Comparison of ENCODE assay signal across 1 cellular context in the genomic region with DNA sequence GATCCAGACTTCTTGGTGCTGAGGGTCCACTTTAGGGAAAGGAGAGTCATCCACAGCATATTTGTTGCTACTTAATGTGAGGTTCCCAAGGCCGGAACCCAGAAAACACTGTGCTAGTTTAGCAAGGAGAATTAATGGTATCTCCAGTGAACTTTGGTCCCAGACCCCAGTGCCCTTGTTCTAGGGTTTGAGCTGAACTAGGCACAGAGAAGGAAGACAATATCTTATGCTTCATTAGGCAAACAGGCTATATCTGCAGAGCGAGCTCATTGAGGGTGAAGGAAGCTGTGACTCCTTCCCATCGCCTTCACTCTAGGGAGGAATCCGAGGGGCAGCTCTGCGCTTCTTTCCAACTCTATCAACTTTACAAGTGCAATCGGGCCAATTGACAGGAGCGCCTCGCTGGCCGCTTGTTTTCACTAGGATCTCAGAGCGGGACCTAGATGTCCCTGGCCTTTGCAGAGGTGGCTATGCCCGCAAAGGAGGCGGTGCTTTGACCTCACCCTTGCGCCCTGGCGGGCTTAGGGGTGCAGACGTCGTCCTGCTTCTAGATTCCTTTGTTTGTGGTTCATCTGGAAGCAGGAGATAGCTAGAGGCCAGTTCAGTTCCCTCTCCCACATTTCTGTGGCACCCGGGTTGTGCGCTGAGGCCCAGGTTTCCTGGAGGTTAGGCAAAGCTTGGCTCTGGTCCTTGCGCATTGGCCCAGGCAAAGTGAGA.
TF ChIP-seq lines count a peak whose summit lies in the region.

No MANE protein-coding gene starts in this region.

TF ChIP-seq in H1, 55 proteins besides CTCF, POLR2A, EP300 and RAD21 (continued from another document):
- TF ChIP-seq JUN (IDR thresholded peaks at IDR 0.05; ENCODE audit: low read depth, low read length) (no peak), JUND (IDR thresholded peaks at IDR 0.05; ENCODE audit: low read length) (no peak), SIRT6 (IDR thresholded peaks at IDR 0.05; ENCODE audit: low read length) (no peak), POU5F1 (IDR thresholded peaks at IDR 0.05; ENCODE audit: low read depth, low read length) (no peak), BACH1 (IDR thresholded peaks at IDR 0.05; ENCODE audit: low read length) (no peak), ASH2L (IDR thresholded peaks at IDR 0.05; ENCODE audit: low read length) (no peak), PHF8 (conservative IDR thresholded peaks at IDR 0.05; ENCODE audit: low read depth, low read length) (0 out of 2 replicates have a peak, but pooled peaks have one; percentile 27), KDM1A (IDR thresholded peaks at IDR 0.05; ENCODE audit: borderline replicate concordance, low read length) (no peak), SRF (IDR thresholded peaks at IDR 0.05; ENCODE audit: low read depth, low read length) (no peak), HDAC2 (IDR thresholded peaks at IDR 0.05; ENCODE audit: borderline replicate concordance in 1 of 2, low read depth in 2 of 2, low read length in 2 of 2) (no peak), SP1 (IDR thresholded peaks at IDR 0.05; ENCODE audit: low read depth, low read length) (no peak), NRF1 (IDR thresholded peaks at IDR 0.05; ENCODE audit: low read depth, low read length) (no peak), GABPA (IDR thresholded peaks at IDR 0.05; ENCODE audit: borderline replicate concordance, insufficient read depth, low read length) (no peak), CHD1 (IDR thresholded peaks at IDR 0.05; ENCODE audit: low read depth, low read length) (no peak), CTBP2 (IDR thresholded peaks at IDR 0.05; ENCODE audit: borderline replicate concordance, insufficient read depth, insufficient read length, low read length) (no peak), EGR1 (IDR thresholded peaks at IDR 0.05; ENCODE audit: borderline replicate concordance, low read depth, low read length) (no peak), HDAC6 (IDR thresholded peaks at IDR 0.05; ENCODE audit: low read depth, low read length) (no peak), SP2 (IDR thresholded peaks at IDR 0.05; ENCODE audit: low read length) (no peak), YY1 (IDR thresholded peaks at IDR 0.05; ENCODE audit: low read depth, low read length) (no peak), SP4 (IDR thresholded peaks at IDR 0.05; ENCODE audit: low read length) (no peak), BRCA1 (IDR thresholded peaks at IDR 0.05; ENCODE audit: low read depth, low read length) (no peak), CHD2 (IDR thresholded peaks at IDR 0.05; ENCODE audit: low read length) (no peak), BCL11A (IDR thresholded peaks at IDR 0.05; ENCODE audit: low read depth in 2 of 2, low read length in 2 of 2) (no peak), RXRA (IDR thresholded peaks at IDR 0.05; ENCODE audit: insufficient read depth, low read depth, low read length) (no peak), FOSL1 (IDR thresholded peaks at IDR 0.05; ENCODE audit: insufficient read depth, low read depth, low read length) (no peak), MAFK (IDR thresholded peaks at IDR 0.05; ENCODE audit: low read depth, low read length) (no peak), NANOG (IDR thresholded peaks at IDR 0.05; ENCODE audit: insufficient read depth, low read depth, low read length, poor library complexity, severe bottlenecking) (no peak), SIX5 (IDR thresholded peaks at IDR 0.05; ENCODE audit: low read depth, low read length) (no peak), RBBP5 (IDR thresholded peaks at IDR 0.05; ENCODE audit: borderline replicate concordance, low read depth, low read length) (peak; percentile 42; the same call in 1 of the 2 replicates), SAP30 (IDR thresholded peaks at IDR 0.05; ENCODE audit: insufficient read depth, insufficient replicate concordance, low read length) (no peak), SIN3A (conservative IDR thresholded peaks at IDR 0.05 in 1 of 2, IDR thresholded peaks at IDR 0.05 in 1 of 2; ENCODE audit: low read depth in 1 of 2, low read length in 2 of 2) (peak in 1 of 2 experiments; percentile 31; a peak in 1 of 4 replicates), ZNF274 (IDR thresholded peaks at IDR 0.05; ENCODE audit: borderline replicate concordance, extremely low read depth, low read length) (no peak), TCF12 (IDR thresholded peaks at IDR 0.05; ENCODE audit: low read depth, low read length) (no peak), EZH2 (IDR thresholded peaks at IDR 0.05; ENCODE audit: low read depth, low read length, severe bottlenecking) (no peak), CBX5 (IDR thresholded peaks at IDR 0.05; ENCODE audit: low read depth, low read length) (no peak), CBX8 (IDR thresholded peaks at IDR 0.05; ENCODE audit: borderline replicate concordance, low read depth, low read length) (no peak), TAF1 (IDR thresholded peaks at IDR 0.05; ENCODE audit: low read depth, low read length) (peak; percentile 41; the same call in 1 of the 2 replicates), CEBPB (IDR thresholded peaks at IDR 0.05; ENCODE audit: low read depth, low read length) (no peak)
- TF ChIP-seq, protein P1, sequence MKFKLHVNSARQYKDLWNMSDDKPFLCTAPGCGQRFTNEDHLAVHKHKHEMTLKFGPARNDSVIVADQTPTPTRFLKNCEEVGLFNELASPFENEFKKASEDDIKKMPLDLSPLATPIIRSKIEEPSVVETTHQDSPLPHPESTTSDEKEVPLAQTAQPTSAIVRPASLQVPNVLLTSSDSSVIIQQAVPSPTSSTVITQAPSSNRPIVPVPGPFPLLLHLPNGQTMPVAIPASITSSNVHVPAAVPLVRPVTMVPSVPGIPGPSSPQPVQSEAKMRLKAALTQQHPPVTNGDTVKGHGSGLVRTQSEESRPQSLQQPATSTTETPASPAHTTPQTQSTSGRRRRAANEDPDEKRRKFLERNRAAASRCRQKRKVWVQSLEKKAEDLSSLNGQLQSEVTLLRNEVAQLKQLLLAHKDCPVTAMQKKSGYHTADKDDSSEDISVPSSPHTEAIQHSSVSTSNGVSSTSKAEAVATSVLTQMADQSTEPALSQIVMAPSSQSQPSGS (IDR thresholded peaks at IDR 0.05; ENCODE audit: low read length), result no peak
- TF ChIP-seq, protein P2, sequence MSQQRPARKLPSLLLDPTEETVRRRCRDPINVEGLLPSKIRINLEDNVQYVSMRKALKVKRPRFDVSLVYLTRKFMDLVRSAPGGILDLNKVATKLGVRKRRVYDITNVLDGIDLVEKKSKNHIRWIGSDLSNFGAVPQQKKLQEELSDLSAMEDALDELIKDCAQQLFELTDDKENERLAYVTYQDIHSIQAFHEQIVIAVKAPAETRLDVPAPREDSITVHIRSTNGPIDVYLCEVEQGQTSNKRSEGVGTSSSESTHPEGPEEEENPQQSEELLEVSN (IDR thresholded peaks at IDR 0.05), result peak; percentile 70; the same call in 1 of the 2 replicates
- TF ChIP-seq, protein P3, sequence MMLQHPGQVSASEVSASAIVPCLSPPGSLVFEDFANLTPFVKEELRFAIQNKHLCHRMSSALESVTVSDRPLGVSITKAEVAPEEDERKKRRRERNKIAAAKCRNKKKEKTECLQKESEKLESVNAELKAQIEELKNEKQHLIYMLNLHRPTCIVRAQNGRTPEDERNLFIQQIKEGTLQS (IDR thresholded peaks at IDR 0.05; ENCODE audit: insufficient read depth, low read depth, low read length), result no peak
- TF ChIP-seq, protein P4, sequence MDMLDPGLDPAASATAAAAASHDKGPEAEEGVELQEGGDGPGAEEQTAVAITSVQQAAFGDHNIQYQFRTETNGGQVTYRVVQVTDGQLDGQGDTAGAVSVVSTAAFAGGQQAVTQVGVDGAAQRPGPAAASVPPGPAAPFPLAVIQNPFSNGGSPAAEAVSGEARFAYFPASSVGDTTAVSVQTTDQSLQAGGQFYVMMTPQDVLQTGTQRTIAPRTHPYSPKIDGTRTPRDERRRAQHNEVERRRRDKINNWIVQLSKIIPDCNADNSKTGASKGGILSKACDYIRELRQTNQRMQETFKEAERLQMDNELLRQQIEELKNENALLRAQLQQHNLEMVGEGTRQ (IDR thresholded peaks at IDR 0.05; ENCODE audit: low read length), result no peak
- TF ChIP-seq, protein P5, sequence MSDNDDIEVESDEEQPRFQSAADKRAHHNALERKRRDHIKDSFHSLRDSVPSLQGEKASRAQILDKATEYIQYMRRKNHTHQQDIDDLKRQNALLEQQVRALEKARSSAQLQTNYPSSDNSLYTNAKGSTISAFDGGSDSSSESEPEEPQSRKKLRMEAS (IDR thresholded peaks at IDR 0.05), result no peak
- TF ChIP-seq, protein P6, sequence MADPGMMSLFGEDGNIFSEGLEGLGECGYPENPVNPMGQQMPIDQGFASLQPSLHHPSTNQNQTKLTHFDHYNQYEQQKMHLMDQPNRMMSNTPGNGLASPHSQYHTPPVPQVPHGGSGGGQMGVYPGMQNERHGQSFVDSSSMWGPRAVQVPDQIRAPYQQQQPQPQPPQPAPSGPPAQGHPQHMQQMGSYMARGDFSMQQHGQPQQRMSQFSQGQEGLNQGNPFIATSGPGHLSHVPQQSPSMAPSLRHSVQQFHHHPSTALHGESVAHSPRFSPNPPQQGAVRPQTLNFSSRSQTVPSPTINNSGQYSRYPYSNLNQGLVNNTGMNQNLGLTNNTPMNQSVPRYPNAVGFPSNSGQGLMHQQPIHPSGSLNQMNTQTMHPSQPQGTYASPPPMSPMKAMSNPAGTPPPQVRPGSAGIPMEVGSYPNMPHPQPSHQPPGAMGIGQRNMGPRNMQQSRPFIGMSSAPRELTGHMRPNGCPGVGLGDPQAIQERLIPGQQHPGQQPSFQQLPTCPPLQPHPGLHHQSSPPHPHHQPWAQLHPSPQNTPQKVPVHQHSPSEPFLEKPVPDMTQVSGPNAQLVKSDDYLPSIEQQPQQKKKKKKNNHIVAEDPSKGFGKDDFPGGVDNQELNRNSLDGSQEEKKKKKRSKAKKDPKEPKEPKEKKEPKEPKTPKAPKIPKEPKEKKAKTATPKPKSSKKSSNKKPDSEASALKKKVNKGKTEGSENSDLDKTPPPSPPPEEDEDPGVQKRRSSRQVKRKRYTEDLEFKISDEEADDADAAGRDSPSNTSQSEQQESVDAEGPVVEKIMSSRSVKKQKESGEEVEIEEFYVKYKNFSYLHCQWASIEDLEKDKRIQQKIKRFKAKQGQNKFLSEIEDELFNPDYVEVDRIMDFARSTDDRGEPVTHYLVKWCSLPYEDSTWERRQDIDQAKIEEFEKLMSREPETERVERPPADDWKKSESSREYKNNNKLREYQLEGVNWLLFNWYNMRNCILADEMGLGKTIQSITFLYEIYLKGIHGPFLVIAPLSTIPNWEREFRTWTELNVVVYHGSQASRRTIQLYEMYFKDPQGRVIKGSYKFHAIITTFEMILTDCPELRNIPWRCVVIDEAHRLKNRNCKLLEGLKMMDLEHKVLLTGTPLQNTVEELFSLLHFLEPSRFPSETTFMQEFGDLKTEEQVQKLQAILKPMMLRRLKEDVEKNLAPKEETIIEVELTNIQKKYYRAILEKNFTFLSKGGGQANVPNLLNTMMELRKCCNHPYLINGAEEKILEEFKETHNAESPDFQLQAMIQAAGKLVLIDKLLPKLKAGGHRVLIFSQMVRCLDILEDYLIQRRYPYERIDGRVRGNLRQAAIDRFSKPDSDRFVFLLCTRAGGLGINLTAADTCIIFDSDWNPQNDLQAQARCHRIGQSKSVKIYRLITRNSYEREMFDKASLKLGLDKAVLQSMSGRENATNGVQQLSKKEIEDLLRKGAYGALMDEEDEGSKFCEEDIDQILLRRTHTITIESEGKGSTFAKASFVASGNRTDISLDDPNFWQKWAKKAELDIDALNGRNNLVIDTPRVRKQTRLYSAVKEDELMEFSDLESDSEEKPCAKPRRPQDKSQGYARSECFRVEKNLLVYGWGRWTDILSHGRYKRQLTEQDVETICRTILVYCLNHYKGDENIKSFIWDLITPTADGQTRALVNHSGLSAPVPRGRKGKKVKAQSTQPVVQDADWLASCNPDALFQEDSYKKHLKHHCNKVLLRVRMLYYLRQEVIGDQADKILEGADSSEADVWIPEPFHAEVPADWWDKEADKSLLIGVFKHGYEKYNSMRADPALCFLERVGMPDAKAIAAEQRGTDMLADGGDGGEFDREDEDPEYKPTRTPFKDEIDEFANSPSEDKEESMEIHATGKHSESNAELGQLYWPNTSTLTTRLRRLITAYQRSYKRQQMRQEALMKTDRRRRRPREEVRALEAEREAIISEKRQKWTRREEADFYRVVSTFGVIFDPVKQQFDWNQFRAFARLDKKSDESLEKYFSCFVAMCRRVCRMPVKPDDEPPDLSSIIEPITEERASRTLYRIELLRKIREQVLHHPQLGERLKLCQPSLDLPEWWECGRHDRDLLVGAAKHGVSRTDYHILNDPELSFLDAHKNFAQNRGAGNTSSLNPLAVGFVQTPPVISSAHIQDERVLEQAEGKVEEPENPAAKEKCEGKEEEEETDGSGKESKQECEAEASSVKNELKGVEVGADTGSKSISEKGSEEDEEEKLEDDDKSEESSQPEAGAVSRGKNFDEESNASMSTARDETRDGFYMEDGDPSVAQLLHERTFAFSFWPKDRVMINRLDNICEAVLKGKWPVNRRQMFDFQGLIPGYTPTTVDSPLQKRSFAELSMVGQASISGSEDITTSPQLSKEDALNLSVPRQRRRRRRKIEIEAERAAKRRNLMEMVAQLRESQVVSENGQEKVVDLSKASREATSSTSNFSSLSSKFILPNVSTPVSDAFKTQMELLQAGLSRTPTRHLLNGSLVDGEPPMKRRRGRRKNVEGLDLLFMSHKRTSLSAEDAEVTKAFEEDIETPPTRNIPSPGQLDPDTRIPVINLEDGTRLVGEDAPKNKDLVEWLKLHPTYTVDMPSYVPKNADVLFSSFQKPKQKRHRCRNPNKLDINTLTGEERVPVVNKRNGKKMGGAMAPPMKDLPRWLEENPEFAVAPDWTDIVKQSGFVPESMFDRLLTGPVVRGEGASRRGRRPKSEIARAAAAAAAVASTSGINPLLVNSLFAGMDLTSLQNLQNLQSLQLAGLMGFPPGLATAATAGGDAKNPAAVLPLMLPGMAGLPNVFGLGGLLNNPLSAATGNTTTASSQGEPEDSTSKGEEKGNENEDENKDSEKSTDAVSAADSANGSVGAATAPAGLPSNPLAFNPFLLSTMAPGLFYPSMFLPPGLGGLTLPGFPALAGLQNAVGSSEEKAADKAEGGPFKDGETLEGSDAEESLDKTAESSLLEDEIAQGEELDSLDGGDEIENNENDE (IDR thresholded peaks at IDR 0.05; ENCODE audit: insufficient replicate concordance, low read length), result no peak
